ENCODE assay signal across 14 cellular contexts in genomic region chr2:46804794-46805193, GRCh38.
DNase-seq lines count a peak whose midpoint lies in the region; ATAC-seq and TF ChIP-seq lines count a peak whose summit lies in the region.
"Had no signal": no experiment of that assay in that cellular context is flagged by ENCODE, and none has a peak within 500 bp of the region (broad histone marks: within the 10 kb centered on the region; RNA-seq: fewer than 3 reads in every experiment).

No MANE protein-coding gene starts in this region.

- no TSS peak for BruUV-seq in mammary epithelial cell (replicated peaks; lab: Mats Ljungman, UMichigan)

- in situ Hi-C loops in mammary epithelial cell (cut with MboI; ENCODE audit: low sequenced_read_pairs in 2 of 2): no loop called here

- H3K9ac ChIP-seq in mammary epithelial cell (ENCODE audit: insufficient read depth, low read length): no peak overlapping the region
- H3K9ac ChIP-seq: BLaER1 had no signal

- dilution Hi-C loops in mammary epithelial cell (cut with HindIII; ENCODE audit: low sequenced_read_pairs): loop anchor here (5.0 kb wide), 2 partner anchors 42 to 68 kb away; no protein-coding TSS in a partner anchor

- intact Hi-C loops in mammary epithelial cell (cut with micrococcal nuclease): loop anchor here (5.0 kb wide), 1 partner anchor 53 kb away; no protein-coding TSS in a partner anchor
- intact Hi-C loops in upper lobe of right lung (cut with DNase I): no loop called here

- no peaks in the 10 kb centered on the region for H4K20me1 ChIP-seq in mammary epithelial cell (ENCODE audit: insufficient read depth, low read length)
- H4K20me1 ChIP-seq: BLaER1 had no signal

- H3K27ac ChIP-seq in mammary epithelial cell (ENCODE audit: insufficient read depth, low read depth, low read length): peak overlapping the region; percentile 92
- H3K27ac ChIP-seq in upper lobe of right lung: no peak overlapping the region
- H3K27ac ChIP-seq: BLaER1 had no signal

- no peaks in the 10 kb centered on the region for H3K9me3 ChIP-seq in mammary epithelial cell (replicated peaks; ENCODE audit: insufficient read depth, low read length)
- H3K9me3 ChIP-seq in upper lobe of right lung: no peaks in the 10 kb centered on the region
- H3K9me3 ChIP-seq: BLaER1 had no signal

- WGBS in mammary epithelial cell (ENCODE audit: low coverage, missing lambda C conversion rate): 46% methylated on average over 3 of the region's 3 CpGs

- ATAC-seq in HG03521 (IDR thresholded peaks at IDR 0.05; ENCODE audit: unreplicated experiment): no peak
- ATAC-seq in upper lobe of right lung: no peak

- no peak for TF ChIP-seq CTCF in AG10803 (conservative IDR thresholded peaks at IDR 0.05; ENCODE audit: low read length)
- TF ChIP-seq CTCF in mammary epithelial cell (conservative IDR thresholded peaks at IDR 0.05 in 1 of 2, IDR thresholded peaks at IDR 0.05 in 1 of 2; ENCODE audit: extremely low read depth in 1 of 2, insufficient read depth in 1 of 2, low read depth in 1 of 2, low read length in 2 of 2): no peak
- TF ChIP-seq CTCF in upper lobe of right lung (IDR thresholded peaks at IDR 0.05): no peak

- no peak overlapping the region for H2AFZ ChIP-seq in mammary epithelial cell (ENCODE audit: low read depth, low read length)

- peaks cover 54% of the 10 kb centered on the region for H3K4me1 ChIP-seq in mammary epithelial cell (ENCODE audit: insufficient read depth, low read length)
- H3K4me1 ChIP-seq in upper lobe of right lung: peaks cover 3% of the 10 kb centered on the region

- H3K4me2 ChIP-seq in mammary epithelial cell (ENCODE audit: insufficient read depth, low read depth, low read length): no peak overlapping the region

- no peaks in the 10 kb centered on the region for H3K79me2 ChIP-seq in mammary epithelial cell (ENCODE audit: insufficient read depth, low read length)

- CTCF ChIA-PET in mammary epithelial cell (lab: Charles Lee; ENCODE audit: low non-redundant PET): interaction anchor here (0.5 kb wide), 1 partner anchor 72 kb away, joined by 6 read pairs; no protein-coding TSS in a partner anchor

- H3K4me3 ChIP-seq in AG10803 (ENCODE audit: low read length): no peak overlapping the region
- no peak overlapping the region for H3K4me3 ChIP-seq in mammary epithelial cell (replicated peaks in 1 of 3; ENCODE audit: insufficient read depth in 1 of 3, low read depth in 2 of 3, low read length in 3 of 3)
- no peak overlapping the region for H3K4me3 ChIP-seq in upper lobe of right lung
- H3K4me3 ChIP-seq: BLaER1 had no signal

- DNase-seq in AG10803 (ENCODE audit: low read depth): peak; percentile 83
- DNase-seq in HCEC 1CT: peak; percentile 44
- no peak for DNase-seq in mammary epithelial cell
- peak; percentile 5 for DNase-seq in mucosa of gallbladder (ENCODE audit: low spot score)
- DNase-seq in upper lobe of right lung: no peak
- no peak for DNase-seq in Ammon's horn (ENCODE audit: low spot score)
- DNase-seq: activated B cell treated with CpG ODN at 0.5 μM for 24 hours, amygdala, KBM-7, NCI-H1092 treated with DMSO at 0.1 percent for 48 hours, NCI-H69, SHP77 treated with DMSO at 0.1 percent for 48 hours had no signal

- H3K27me3 ChIP-seq in mammary epithelial cell (ENCODE audit: insufficient read depth, low read length) (no peaks in the 10 kb centered on the region), upper lobe of right lung (no peaks in the 10 kb centered on the region)
- H3K27me3 ChIP-seq: BLaER1 had no signal

- H3K36me3 ChIP-seq in mammary epithelial cell (ENCODE audit: insufficient read depth, low read length): no peaks in the 10 kb centered on the region
- no peaks in the 10 kb centered on the region for H3K36me3 ChIP-seq in upper lobe of right lung
- H3K36me3 ChIP-seq: BLaER1 had no signal

Comparison
In these comparisons a context has a peak if more than half of its experiments do, and no peak if none do; other contexts are left out.
1. DNase-seq: peak in AG10803 (single experiment), HCEC 1CT (single experiment) and mucosa of gallbladder (single experiment); none in mammary epithelial cell (single experiment), upper lobe of right lung (single experiment) and Ammon's horn (single experiment).